9 cellular contexts compared by ENCODE assay signal in the genomic region with DNA sequence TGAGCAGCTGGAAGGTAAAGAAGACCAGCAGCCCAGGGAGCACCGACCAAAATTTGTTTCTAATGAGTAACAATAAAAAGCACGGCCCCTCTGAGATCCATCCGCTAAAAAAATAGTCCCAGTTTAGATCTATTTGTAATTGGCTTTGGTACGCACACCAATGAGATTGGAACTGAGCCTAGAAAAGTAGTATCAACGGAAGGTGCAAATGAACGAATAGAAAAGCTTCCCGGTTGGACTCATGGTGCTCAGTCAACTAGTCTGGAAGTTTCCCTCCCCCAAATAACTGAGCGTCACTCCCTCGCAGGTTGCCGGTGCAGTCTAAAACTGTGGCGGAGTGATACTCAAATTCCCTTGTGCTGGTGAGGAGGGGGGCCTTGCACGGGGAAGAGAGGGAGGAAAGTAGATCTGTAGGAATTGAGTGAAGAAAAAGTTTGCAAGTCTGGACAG. TPM values are rescaled to one million over a fixed set of nuclear protein-coding genes. Genes with fewer than 3 reads are reported as not detected.
DNase-seq lines count a peak whose midpoint lies in the region; ATAC-seq and TF ChIP-seq lines count a peak whose summit lies in the region.
"Had no signal": no experiment of that assay in that cellular context is flagged by ENCODE, and none has a peak within 500 bp of the region (broad histone marks: within the 10 kb centered on the region; RNA-seq: fewer than 3 reads in every experiment).

TSS of gene COL4A5 (plus strand) at position 405 of the 450 bp plus-strand sequence. CDS start 288 bp downstream, outside the sequence.

- H3K9me3 Mint-ChIP-seq in activated naive CD8-positive, alpha-beta T cell (ENCODE audit: low read depth), result no peaks in the 10 kb centered on the region

- H3K9ac ChIP-seq in ES-I3 (ENCODE audit: low read depth, low read length), result peak within 1 kb of the TSS; percentile 91
- peak within 1 kb of the TSS in 1 of 2 donors; percentile 2 for H3K9ac ChIP-seq in colonic mucosa (ENCODE audit: low read depth in 2 of 2, low read length in 2 of 2)

- intact Hi-C loops in Right ventricle myocardium superior (cut with DNase I), result no loop called here
- intact Hi-C loops in colonic mucosa (cut with DNase I), result no loop called here

- H3K9me3 ChIP-seq in ES-I3 (ENCODE audit: control insufficient read depth, insufficient read depth, low read length) (no peaks in the 10 kb centered on the region), osteoblast (ENCODE audit: low read depth, low read length) (no peaks in the 10 kb centered on the region), colonic mucosa (no peaks in the 10 kb centered on the region)

- no peak within 1 kb of the TSS for H2AFZ ChIP-seq in osteoblast (ENCODE audit: low read length)

- peaks cover 11% of the 10 kb centered on the region for H3K27me3 Mint-ChIP-seq in activated naive CD8-positive, alpha-beta T cell

- DNase-seq in NCI-H146 (lab: John Stamatoyannopoulos, UW) (peak; percentile 86), Right ventricle myocardium superior (peak; percentile 35), osteoblast (ENCODE audit: insufficient read length, low spot score, missing footprints) (no peak), colonic mucosa (no peak)

- peak; percentile 94 for ATAC-seq in Right ventricle myocardium superior (ENCODE audit: poor library complexity)
- no peak for ATAC-seq in GM19324 (IDR thresholded peaks at IDR 0.05; ENCODE audit: low FRiP score, unreplicated experiment)
- no peak for ATAC-seq in HG02884 (IDR thresholded peaks at IDR 0.05; ENCODE audit: unreplicated experiment)

- H3K4me3 Mint-ChIP-seq in activated naive CD8-positive, alpha-beta T cell, result peak within 1 kb of the TSS; percentile 72

- H3K27me3 ChIP-seq in osteoblast (ENCODE audit: insufficient read depth, low read length) (peaks cover 30% of the 10 kb centered on the region), colonic mucosa (peaks cover 15% of the 10 kb centered on the region)

- peaks cover 3% of the 10 kb centered on the region for H3K4me1 Mint-ChIP-seq in activated naive CD8-positive, alpha-beta T cell (ENCODE audit: low read depth)

- peak within 1 kb of the TSS; percentile 49 for H3K4me2 ChIP-seq in osteoblast (ENCODE audit: insufficient read depth, low read length)

- H3K36me3 Mint-ChIP-seq in activated naive CD8-positive, alpha-beta T cell, result no peaks in the 10 kb centered on the region

- H3K4me1 ChIP-seq in ES-I3 (ENCODE audit: insufficient read depth, low read length) (peaks cover 5% of the 10 kb centered on the region), osteoblast (ENCODE audit: insufficient read depth, low read length) (no peaks in the 10 kb centered on the region), colonic mucosa (no peaks in the 10 kb centered on the region)

- H3K27ac Mint-ChIP-seq in activated naive CD8-positive, alpha-beta T cell, result no peak within 1 kb of the TSS

- H3K27ac ChIP-seq in osteoblast (ENCODE audit: low read depth, low read length) (no peak within 1 kb of the TSS), colonic mucosa (no peak within 1 kb of the TSS)

- H3K4me3 ChIP-seq in osteoblast (ENCODE audit: insufficient read depth, low read length) (peak within 1 kb of the TSS; percentile 42), colonic mucosa (no peak within 1 kb of the TSS)

- H3K36me3 ChIP-seq in ES-I3 (ENCODE audit: insufficient read depth, low read length), result no peaks in the 10 kb centered on the region
- H3K36me3 ChIP-seq in osteoblast (ENCODE audit: insufficient read depth, low read length), result no peaks in the 10 kb centered on the region
- H3K36me3 ChIP-seq in colonic mucosa, result no peaks in the 10 kb centered on the region

- no peaks in the 10 kb centered on the region for H3K79me2 ChIP-seq in osteoblast (ENCODE audit: insufficient read depth, low read length)

- no peaks in the 10 kb centered on the region for H4K20me1 ChIP-seq in osteoblast (ENCODE audit: insufficient read depth, low read length)

- TF ChIP-seq CTCF in osteoblast (IDR thresholded peaks at IDR 0.05; ENCODE audit: extremely low read depth, low read depth, low read length) (no peak), colonic mucosa (IDR thresholded peaks at IDR 0.05) (no peak)

RNA-seq across cellular contexts. Expression of gene COL4A5, which starts in this region (rescaled TPM):
- total RNA-seq in Right ventricle myocardium superior (6.3 TPM), osteoblast (under 0.01 and 0.36 TPM in 2 replicates), colonic mucosa (1 to 10 TPM; 2.7 to 7.0 TPM)
- total RNA-seq: T-helper 2 cell treated with Interferon-gamma antibody and Interleukin-4, amounts not matched to agents 100 ng/mL and 5 ng/mL, for 36 hours had no signal

Comparison
In these comparisons a context has a peak if more than half of its experiments do, and no peak if none do; other contexts are left out.
1. DNase-seq: peak in NCI-H146 (single experiment) and Right ventricle myocardium superior (single experiment); none in osteoblast (single experiment) and colonic mucosa (single experiment).